ENCODE assay signal across 30 cellular contexts in genomic region chr19:6970021-6970420, GRCh38. TPM values are rescaled to one million over a fixed set of nuclear protein-coding genes. Genes with fewer than 3 reads are reported as not detected.
DNase-seq lines count a peak whose midpoint lies in the region; ATAC-seq and TF ChIP-seq lines count a peak whose summit lies in the region.
"Had no signal": no experiment of that assay in that cellular context is flagged by ENCODE, and none has a peak within 500 bp of the region (broad histone marks: within the 10 kb centered on the region; RNA-seq: fewer than 3 reads in every experiment).

No MANE protein-coding gene starts in this region.

- no peak for TF ChIP-seq CTCF in SU-DHL-6 (IDR thresholded peaks at IDR 0.05; ENCODE audit: insufficient read depth, low read length, poor library complexity, severe bottlenecking)
- TF ChIP-seq CTCF in upper lobe of right lung (IDR thresholded peaks at IDR 0.05): no peak
- TF ChIP-seq CTCF in MM.1S (IDR thresholded peaks at IDR 0.05; ENCODE audit: low read length): no peak

- no peaks in the 10 kb centered on the region for H3K36me3 Mint-ChIP-seq in activated T-cell treated with anti-CD3 and anti-CD28 coated beads, Interleukin-2, amount 50 U/mL, for 72 hours (ENCODE audit: insufficient read depth in 2 of 2)

- H3K4me3 ChIP-seq in SU-DHL-6 (ENCODE audit: insufficient read depth, low read length, poor library complexity, severe bottlenecking): no peak overlapping the region
- no peak overlapping the region for H3K4me3 ChIP-seq in upper lobe of right lung
- H3K4me3 ChIP-seq in MM.1S (ENCODE audit: low read length): no peak overlapping the region
- no peak overlapping the region for H3K4me3 ChIP-seq in H7 (ENCODE audit: insufficient read depth, low read depth, low read length)
- H3K4me3 ChIP-seq: cardiac muscle cell, coronary artery, GM23248, ovary had no signal

- H3K9ac ChIP-seq in SU-DHL-6 (ENCODE audit: low read length) (no peak overlapping the region), MM.1S (ENCODE audit: low read length) (no peak overlapping the region)
- H3K9ac ChIP-seq: GM23248 had no signal

- no peak for ATAC-seq in activated T-cell treated with anti-CD3 and anti-CD28 coated beads, Interleukin-2, amount 50 U/mL, for 72 hours (replicated peaks in 1 of 2)
- peak; percentile 34 for ATAC-seq in upper lobe of right lung
- no peak for ATAC-seq in HG03108 (IDR thresholded peaks at IDR 0.05; ENCODE audit: unreplicated experiment)

- no peaks in the 10 kb centered on the region for H3K79me2 ChIP-seq in SU-DHL-6 (ENCODE audit: insufficient read depth, low read length)
- H3K79me2 ChIP-seq in MM.1S (ENCODE audit: low read length): no peaks in the 10 kb centered on the region

- H3K4me1 Mint-ChIP-seq in activated T-cell treated with anti-CD3 and anti-CD28 coated beads, Interleukin-2, amount 50 U/mL, for 72 hours (ENCODE audit: low read depth): no peaks in the 10 kb centered on the region
- H3K4me1 Mint-ChIP-seq: memory B cell had no signal

- H3K27ac ChIP-seq in SU-DHL-6 (ENCODE audit: low read depth, low read length) (no peak overlapping the region), upper lobe of right lung (peak overlapping the region; percentile 47), MM.1S (ENCODE audit: low read length) (no peak overlapping the region)
- H3K27ac ChIP-seq: 22Rv1, C4-2B, cardiac muscle cell, coronary artery, GM23248, ovary had no signal

- no peak overlapping the region for H3K4me3 Mint-ChIP-seq in activated T-cell treated with anti-CD3 and anti-CD28 coated beads, Interleukin-2, amount 50 U/mL, for 72 hours
- H3K4me3 Mint-ChIP-seq: activated T-cell treated with anti-CD3 and anti-CD28 coated beads, Interleukin-2, amount 50 U/mL, for 4 hours; HFFc6; memory B cell had no signal

- H4K20me1 ChIP-seq in SU-DHL-6 (ENCODE audit: low read depth, low read length) (no peaks in the 10 kb centered on the region), MM.1S (ENCODE audit: insufficient read depth, low read length) (no peaks in the 10 kb centered on the region)

- H3K27me3 ChIP-seq in SU-DHL-6 (ENCODE audit: low read length) (no peaks in the 10 kb centered on the region), upper lobe of right lung (no peaks in the 10 kb centered on the region), MM.1S (replicated peaks; ENCODE audit: insufficient read depth, low read length) (peaks cover 84% of the 10 kb centered on the region), H7 (ENCODE audit: control insufficient read depth, insufficient read depth, low read length) (no peaks in the 10 kb centered on the region)
- H3K27me3 ChIP-seq: cardiac muscle cell, ovary had no signal

- H3K4me2 ChIP-seq in SU-DHL-6 (ENCODE audit: low read depth, low read length, poor library complexity, severe bottlenecking) (no peak overlapping the region), MM.1S (ENCODE audit: low read depth, low read length) (no peak overlapping the region)

- H3K27me3 Mint-ChIP-seq in activated T-cell treated with anti-CD3 and anti-CD28 coated beads, Interleukin-2, amount 50 U/mL, for 72 hours (ENCODE audit: low read depth): no peaks in the 10 kb centered on the region

- H3K36me3 ChIP-seq in SU-DHL-6 (ENCODE audit: low read length) (no peaks in the 10 kb centered on the region), upper lobe of right lung (no peaks in the 10 kb centered on the region), MM.1S (replicated peaks; ENCODE audit: insufficient read depth, low read length) (no peaks in the 10 kb centered on the region), H7 (replicated peaks; ENCODE audit: control insufficient read depth, insufficient read depth, low read length) (no peaks in the 10 kb centered on the region)
- H3K36me3 ChIP-seq: cardiac muscle cell, ovary had no signal

- peak overlapping the region; percentile 74 for H2AFZ ChIP-seq in SU-DHL-6 (ENCODE audit: low read depth, low read length, severe bottlenecking)
- H2AFZ ChIP-seq in MM.1S (ENCODE audit: low read length): no peak overlapping the region
- H2AFZ ChIP-seq: GM23248 had no signal

- intact Hi-C loops in upper lobe of right lung (cut with DNase I): no loop called here

- H3F3A ChIP-seq in SU-DHL-6 (ENCODE audit: insufficient read depth): no peaks in the 10 kb centered on the region
- H3F3A ChIP-seq in MM.1S (ENCODE audit: insufficient read depth, low read length): no peaks in the 10 kb centered on the region

- no peaks in the 10 kb centered on the region for H3K9me2 ChIP-seq in SU-DHL-6 (replicated peaks; ENCODE audit: insufficient read depth, low read length)
- no peaks in the 10 kb centered on the region for H3K9me2 ChIP-seq in MM.1S (replicated peaks; ENCODE audit: insufficient read depth, low read length)

- H3K9me3 Mint-ChIP-seq in activated T-cell treated with anti-CD3 and anti-CD28 coated beads, Interleukin-2, amount 50 U/mL, for 72 hours: peaks cover 0 to 3% of the 10 kb centered on the region in 2 donors
- H3K9me3 Mint-ChIP-seq: activated T-cell treated with anti-CD3 and anti-CD28 coated beads, Interleukin-2, amount 50 U/mL, for 4 hours had no signal

- peak overlapping the region; percentile 12 for H3K27ac Mint-ChIP-seq in activated T-cell treated with anti-CD3 and anti-CD28 coated beads, Interleukin-2, amount 50 U/mL, for 72 hours
- H3K27ac Mint-ChIP-seq: HFFc6, memory B cell had no signal

- no peaks in the 10 kb centered on the region for H3K4me1 ChIP-seq in upper lobe of right lung
- no peaks in the 10 kb centered on the region for H3K4me1 ChIP-seq in MM.1S (ENCODE audit: low read length)

- no peak for DNase-seq in activated T-cell treated with anti-CD3 and anti-CD28 coated beads, Interleukin-2, amount 50 U/mL, for 72 hours
- no peak for DNase-seq in activated T-cell treated with anti-CD3 and anti-CD28 coated beads for 4 hours
- peak; percentile 55 for DNase-seq in NOMO-1 treated with dmso at 0.1 percent for 144 hours (lab: John Stamatoyannopoulos, UW; ENCODE audit: unreplicated experiment)
- no peak for DNase-seq in upper lobe of right lung
- no peak for DNase-seq in MM.1S
- DNase-seq in H7: no peak
- DNase-seq: activated CD4-positive, CD25-positive, alpha-beta regulatory T cell; activated T-cell treated with anti-CD3 and anti-CD28 coated beads, Interleukin-2, amount 50 U/mL, for 4 hours; effector memory CD4-positive, alpha-beta T cell; GM23248; HFFc6; NCI-H1048; NCI-H1694; ovary; small intestine; stimulated activated naive CD8-positive, alpha-beta T cell treated with anti-CD3 and anti-CD28 coated beads, Interleukin-15, Interleukin-2, amounts not matched to agents 100 U/mL and 50 U/mL, for 24 hours had no signal

- no peaks in the 10 kb centered on the region for H3K9me3 ChIP-seq in SU-DHL-6 (ENCODE audit: insufficient read depth, low read length)
- no peaks in the 10 kb centered on the region for H3K9me3 ChIP-seq in upper lobe of right lung
- no peaks in the 10 kb centered on the region for H3K9me3 ChIP-seq in MM.1S (replicated peaks; ENCODE audit: insufficient read depth, low read length)
- H3K9me3 ChIP-seq: ovary had no signal

RNA-seq across cellular contexts. Expression of gene MBD3L2B, which starts 51.2 kb away (rescaled TPM):
- not detected for total RNA-seq in activated T-cell treated with anti-CD3 and anti-CD28 coated beads, Interleukin-2, amount 50 U/mL, for 72 hours
- total RNA-seq in upper lobe of right lung: not detected
- not detected in 2 replicates for total RNA-seq in H7 (2014; rRNA removed; shearing (Covaris generic))
- total RNA-seq: activated T-cell treated with anti-CD3 and anti-CD28 coated beads, Interleukin-2, amount 50 U/mL, for 4 hours; astrocyte; cardiac muscle cell; epithelial cell of proximal tubule; glomerular endothelial cell; GM23248; HFFc6; ovary; renal cortical epithelial cell; Right ventricle myocardium inferior; temporal lobe; ureter had no signal
